In the genomic region with DNA sequence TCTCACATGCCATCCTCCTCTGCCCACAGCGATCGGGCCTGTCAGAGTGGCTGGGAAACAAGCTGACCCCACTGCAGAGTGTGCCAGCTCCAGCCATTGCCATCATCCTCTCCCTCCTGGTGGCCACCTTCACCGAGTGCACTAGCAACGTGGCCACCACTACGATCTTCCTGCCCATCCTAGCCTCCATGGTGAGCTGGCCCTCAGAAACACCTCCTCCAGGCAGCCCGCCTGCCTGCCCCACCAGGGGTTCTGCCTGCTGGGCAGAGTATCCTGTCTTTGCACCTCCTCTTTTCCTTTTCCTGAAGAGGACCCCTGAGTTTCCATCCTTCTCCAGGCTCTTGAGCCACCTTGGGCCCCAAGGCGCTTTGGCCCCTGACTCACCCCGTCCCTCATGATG, we compare ENCODE assay signal across 3 cellular contexts.
TF ChIP-seq lines count a peak whose summit lies in the region.

No MANE protein-coding gene starts in this region.

TF ChIP-seq in A549, 52 proteins besides CTCF, POLR2A, EP300 and RAD21:
- no peak for TF ChIP-seq TP53 (CRISPR knock-in tag; IDR thresholded peaks at IDR 0.05)
- peak; percentile 83 for TF ChIP-seq ZFP36 (IDR thresholded peaks at IDR 0.05; ENCODE audit: borderline replicate concordance, partially characterized antibody)
TF ChIP-seq in A549: peak in this region for 1.

TF ChIP-seq in GM12891, 5 proteins besides CTCF, POLR2A, EP300 and RAD21:
- TF ChIP-seq TAF1 (IDR thresholded peaks at IDR 0.05; ENCODE audit: low read depth, low read length) (no peak), SPI1 (IDR thresholded peaks at IDR 0.05; ENCODE audit: low read depth, low read length) (no peak), POU2F2 (IDR thresholded peaks at IDR 0.05; ENCODE audit: low read depth, low read length) (no peak), PAX5 (IDR thresholded peaks at IDR 0.05; ENCODE audit: insufficient read depth, low read length, severe bottlenecking) (no peak), POLR2AphosphoS5 (IDR thresholded peaks at IDR 0.05; ENCODE audit: low read depth, low read length) (no peak)
TF ChIP-seq in GM12891: peak in this region for 0.

TF ChIP-seq in K562, 482 proteins besides CTCF, POLR2A, EP300 and RAD21:
- TF ChIP-seq ZFP36 (IDR thresholded peaks at IDR 0.05; ENCODE audit: low read depth, low read length, partially characterized antibody): peak; percentile 84
- TF ChIP-seq TAF15 (IDR thresholded peaks at IDR 0.05; ENCODE audit: low read depth, low read length): no peak
- TF ChIP-seq, protein P1, sequence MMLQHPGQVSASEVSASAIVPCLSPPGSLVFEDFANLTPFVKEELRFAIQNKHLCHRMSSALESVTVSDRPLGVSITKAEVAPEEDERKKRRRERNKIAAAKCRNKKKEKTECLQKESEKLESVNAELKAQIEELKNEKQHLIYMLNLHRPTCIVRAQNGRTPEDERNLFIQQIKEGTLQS (IDR thresholded peaks at IDR 0.05): 0 out of 2 replicates have a peak, but pooled peaks have one; percentile 13
- TF ChIP-seq, protein P1 (CRISPR knock-in tag; conservative IDR thresholded peaks at IDR 0.05): no peak
- no peak for TF ChIP-seq FIP1L1 (IDR thresholded peaks at IDR 0.05; ENCODE audit: low read depth, low read length, poor library complexity, severe bottlenecking)
